In the genomic region with DNA sequence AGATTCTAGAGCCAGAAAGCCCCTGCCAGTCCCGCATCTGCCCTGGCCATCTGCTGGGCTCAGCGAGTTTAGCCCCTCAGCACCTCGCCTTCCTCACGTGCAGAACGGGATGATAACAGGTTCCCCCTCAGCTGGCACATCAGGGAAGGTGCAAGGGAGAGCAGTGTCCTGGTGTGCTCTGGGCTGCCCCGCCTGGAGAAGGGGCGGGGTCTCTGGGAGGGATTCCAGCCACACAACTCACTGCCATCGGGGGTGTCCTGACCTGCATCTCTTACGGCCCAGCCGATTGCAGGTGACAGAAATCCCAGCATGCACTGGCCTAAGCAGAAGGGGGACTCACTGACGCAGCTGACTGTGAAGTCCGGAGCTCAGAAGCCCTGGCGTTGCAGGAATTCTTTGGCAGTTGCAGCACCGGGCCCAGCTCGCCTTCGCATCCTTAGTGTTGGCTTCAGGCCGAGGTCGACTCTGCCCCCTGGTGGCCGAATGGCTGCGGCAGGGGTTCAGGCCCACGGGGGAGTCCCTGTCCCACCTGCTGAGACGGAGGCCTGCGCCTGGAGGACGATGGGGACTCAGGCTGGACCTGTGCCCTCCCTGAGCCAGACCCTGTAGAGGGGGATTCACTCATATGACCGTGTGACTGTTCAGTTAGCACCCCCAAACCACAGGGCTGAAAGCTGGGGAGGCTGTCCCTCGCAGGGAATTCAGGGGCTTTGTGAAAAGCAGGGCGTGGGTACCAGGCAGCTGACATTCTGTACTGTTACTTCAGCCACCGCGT, we compare ENCODE assay signal across 9 cellular contexts.
DNase-seq lines count a peak whose midpoint lies in the region; ATAC-seq and TF ChIP-seq lines count a peak whose summit lies in the region.
"Had no signal": no experiment of that assay in that cellular context is flagged by ENCODE, and none has a peak within 500 bp of the region (broad histone marks: within the 10 kb centered on the region; RNA-seq: fewer than 3 reads in every experiment).

No MANE protein-coding gene starts in this region.

- CTCF ChIA-PET in CD8-positive, alpha-beta T cell (lab: Charles Lee) = interaction anchor here (0.5 to 8.0 kb wide), 28 partner anchors 10 to 480 kb away, joined by 3 to 80 read pairs (median 5); no protein-coding TSS in a partner anchor

- TF ChIP-seq POLR2A in NB4 (IDR thresholded peaks at IDR 0.05; ENCODE audit: extremely low read depth, insufficient read length) = no peak

- no peak overlapping the region for H3K27ac Mint-ChIP-seq in CD8-positive, alpha-beta T cell
- no peak overlapping the region for H3K27ac Mint-ChIP-seq in effector memory CD8-positive, alpha-beta T cell
- H3K27ac Mint-ChIP-seq: T-helper 1 cell treated with Interleukin-12 subunit alpha and Interleukin-12 subunit beta and Interleukin-4 antibody, amounts not matched to agents 30 μg/mL and 1 μg/mL, for 36 hours had no signal

- H3K4me3 Mint-ChIP-seq in CD8-positive, alpha-beta T cell = no peak overlapping the region
- H3K4me3 Mint-ChIP-seq in effector memory CD8-positive, alpha-beta T cell = no peak overlapping the region
- H3K4me3 Mint-ChIP-seq: T-helper 1 cell treated with Interleukin-12 subunit alpha and Interleukin-12 subunit beta and Interleukin-4 antibody, amounts not matched to agents 30 μg/mL and 1 μg/mL, for 36 hours had no signal

- TF ChIP-seq CTCF in CD8-positive, alpha-beta T cell (IDR thresholded peaks at IDR 0.05) = peak; percentile 76
- peak; percentile 92 for TF ChIP-seq CTCF in NB4 (IDR thresholded peaks at IDR 0.05; ENCODE audit: low read depth, low read length)

- H3K27me3 Mint-ChIP-seq in CD8-positive, alpha-beta T cell (ENCODE audit: low read depth) = peaks cover 5% of the 10 kb centered on the region
- peaks cover 8 to 21% of the 10 kb centered on the region in 2 donors for H3K27me3 Mint-ChIP-seq in effector memory CD8-positive, alpha-beta T cell

- H3K4me1 Mint-ChIP-seq in CD8-positive, alpha-beta T cell (ENCODE audit: low read depth) = peaks cover 2% of the 10 kb centered on the region
- H3K4me1 Mint-ChIP-seq in effector memory CD8-positive, alpha-beta T cell (ENCODE audit: low read depth in 2 of 2) = peaks cover 4 to 10% of the 10 kb centered on the region in 2 donors

- H3K4me3 ChIP-seq in CD8-positive, alpha-beta T cell (ENCODE audit: low read depth, low read length) = no peak overlapping the region
- no peak overlapping the region for H3K4me3 ChIP-seq in NB4 (ENCODE audit: low read depth, low read length)

- peak; percentile 69 for ATAC-seq in CD8-positive, alpha-beta T cell
- ATAC-seq in GM19463 (IDR thresholded peaks at IDR 0.05; ENCODE audit: unreplicated experiment) (peak; percentile 80), GM19452 (IDR thresholded peaks at IDR 0.05; ENCODE audit: unreplicated experiment) (no peak)
- peak; percentile 66 for ATAC-seq in effector memory CD8-positive, alpha-beta T cell (replicated peaks)

- peak; percentile 55 to 86 (median 70) for DNase-seq in CD8-positive, alpha-beta T cell
- peak; percentile 76 for DNase-seq in NB4 (ENCODE audit: low read depth)
- DNase-seq in activated CD4-positive, alpha-beta T cell treated with anti-CD3 and anti-CD28 coated beads, Interleukin-2, amount 50 U/mL, for 48 hours = peak; percentile 85 to 90
- peak; percentile 62 to 66 (median 63) for DNase-seq in effector memory CD8-positive, alpha-beta T cell
- DNase-seq in mesenteric fat pad (ENCODE audit: low spot score) = peak; percentile 90
- peak; percentile 67 for DNase-seq in stimulated activated CD8-positive, alpha-beta memory T cell treated with anti-CD3 and anti-CD28 coated beads, Interleukin-4, amount 100 ng/mL, for 24 hours (ENCODE audit: low read depth)

- H3K36me3 Mint-ChIP-seq in CD8-positive, alpha-beta T cell = no peaks in the 10 kb centered on the region
- no peaks in the 10 kb centered on the region for H3K36me3 Mint-ChIP-seq in effector memory CD8-positive, alpha-beta T cell (ENCODE audit: insufficient read depth)

- intact Hi-C loops in CD8-positive, alpha-beta T cell (cut with DNase I, micrococcal nuclease) = loop anchor here (1.0 to 10.0 kb wide), 5 partner anchors 28 to 372 kb away; no protein-coding TSS in a partner anchor

- H3K27me3 ChIP-seq in CD8-positive, alpha-beta T cell (ENCODE audit: insufficient read depth, low read length) = no peaks in the 10 kb centered on the region

- H3K4me1 ChIP-seq in CD8-positive, alpha-beta T cell (ENCODE audit: insufficient read depth, low read length) = no peaks in the 10 kb centered on the region

- H3K36me3 ChIP-seq in CD8-positive, alpha-beta T cell (ENCODE audit: insufficient read depth, low read length) = no peaks in the 10 kb centered on the region

- no peak overlapping the region for H3K27ac ChIP-seq in CD8-positive, alpha-beta T cell (ENCODE audit: low read depth, low read length)

- POLR2A ChIA-PET in CD8-positive, alpha-beta T cell (lab: Charles Lee) = interaction anchor here (0.5 kb wide), 1 partner anchor 922 kb away, joined by 4 read pairs; no protein-coding TSS in a partner anchor

- no peaks in the 10 kb centered on the region for H3K9me3 Mint-ChIP-seq in CD8-positive, alpha-beta T cell
- no peaks in the 10 kb centered on the region for H3K9me3 Mint-ChIP-seq in effector memory CD8-positive, alpha-beta T cell

- no peaks in the 10 kb centered on the region for H3K9me3 ChIP-seq in CD8-positive, alpha-beta T cell (ENCODE audit: low read length)
